ENCODE assay signal across 36 cellular contexts in genomic region chrX:71166461-71166860, GRCh38. TPM values are rescaled to one million over a fixed set of nuclear protein-coding genes. Genes with fewer than 3 reads are reported as not detected.
"Had no signal": no experiment of that assay in that cellular context is flagged by ENCODE, and none has a peak within 500 bp of the region (broad histone marks: within the 10 kb centered on the region; RNA-seq: fewer than 3 reads in every experiment).

No MANE protein-coding gene starts in this region.

- H3K4me3 ChIP-seq: coronary artery, esophagus squamous epithelium, hepatocyte, lung, neural progenitor cell, prostate gland, right atrium auricular region, smooth muscle cell, testis, tibial artery had no signal

- H3K27ac ChIP-seq: coronary artery, esophagus squamous epithelium, hepatocyte, neural progenitor cell, parathyroid adenoma, prostate gland, right atrium auricular region, testis, tibial artery had no signal

- ATAC-seq: effector memory CD8-positive, alpha-beta T cell; left colon; left ventricle myocardium superior; naive thymus-derived CD4-positive, alpha-beta T cell; sciatic nerve; stimulated activated naive CD8-positive, alpha-beta T cell treated with anti-CD3 and anti-CD28 coated beads, Interleukin-15, amount 100 ng/mL, for 72 hours had no signal

- H3K9me3 Mint-ChIP-seq: central memory CD8-positive, alpha-beta T cell; effector memory CD8-positive, alpha-beta T cell; stimulated activated naive CD8-positive, alpha-beta T cell treated with anti-CD3 and anti-CD28 coated beads, Interleukin-15, amount 100 ng/mL, for 72 hours; type B pancreatic cell had no signal

- H3K27ac Mint-ChIP-seq: effector memory CD8-positive, alpha-beta T cell; nephron; neural progenitor cell; stimulated activated naive CD8-positive, alpha-beta T cell treated with anti-CD3 and anti-CD28 coated beads, Interleukin-15, amount 100 ng/mL, for 72 hours; type B pancreatic cell had no signal

- DNase-seq: dermis blood vessel endothelial cell; effector memory CD8-positive, alpha-beta T cell; erythroblast; esophagus squamous epithelium; left colon; left ventricle myocardium superior; mesenchymal stem cell; midbrain; naive thymus-derived CD4-positive, alpha-beta T cell; stimulated activated CD4-positive, alpha-beta T cell treated with anti-CD3 and anti-CD28 coated beads, Interleukin-12 subunit alpha, Interleukin-12 subunit beta, amount 100 ng/mL, for 4 hours; stimulated activated CD4-positive, alpha-beta T cell treated with anti-CD3 and anti-CD28 coated beads, Interleukin-1b, Interleukin-23, amount 100 ng/mL, for 48 hours; stimulated activated CD4-positive, alpha-beta T cell treated with anti-CD3 and anti-CD28 coated beads, Interleukin-4, amount 100 ng/mL, for 1 hour; stimulated activated CD8-positive, alpha-beta memory T cell treated with anti-CD3 and anti-CD28 coated beads, Interleukin-4, amount 100 ng/mL, for 48 hours; stimulated activated naive CD4-positive, alpha-beta T cell; stimulated activated naive CD8-positive, alpha-beta T cell treated with anti-CD3 and anti-CD28 coated beads, Interleukin-15, amount 100 ng/mL, for 72 hours; testis; tibial artery had no signal

- H3K36me3 Mint-ChIP-seq: type B pancreatic cell had no signal

RNA-seq across cellular contexts. Expression of gene IL2RG, which starts 55.1 kb away (rescaled TPM):
- total RNA-seq: chondrocyte, frontal cortex, osteoblast, smooth muscle cell had no signal

RNA-seq across cellular contexts. Expression of gene GJB1, which starts 56.6 kb away (rescaled TPM):
- total RNA-seq: chondrocyte; dermis blood vessel endothelial cell; frontal cortex; glomerular endothelial cell; kidney epithelial cell; left ventricle myocardium superior; naive thymus-derived CD4-positive, alpha-beta T cell; osteoblast; right atrium auricular region; smooth muscle cell had no signal

RNA-seq across cellular contexts. Expression of gene CXorf65, which starts 59.9 kb away (rescaled TPM):
- total RNA-seq: chondrocyte, dermis blood vessel endothelial cell, esophagus squamous epithelium, frontal cortex, glomerular endothelial cell, hepatocyte, kidney epithelial cell, left colon, left ventricle myocardium superior, lung, mucosa of gallbladder, osteoblast, prostate gland, right atrium auricular region, sciatic nerve, smooth muscle cell, urinary bladder had no signal
